In genomic region chr1:173476664-173477285, GRCh38 we compare ENCODE assay signal across 8 cellular contexts. TPM values are rescaled to one million over a fixed set of nuclear protein-coding genes. Genes with fewer than 3 reads are reported as not detected.
A peak's percentile ranks its signal among the peaks of the same experiment; 100 is the strongest.
DNase-seq lines count a peak whose midpoint lies in the region; ATAC-seq and TF ChIP-seq lines count a peak whose summit lies in the region.

No MANE protein-coding gene starts in this region.

- POLR2A ChIA-PET in CD8-positive, alpha-beta T cell (lab: Charles Lee): interaction anchor here (0.6 to 3.6 kb wide), 13 partner anchors 9 to 545 kb away, joined by 3 to 37 read pairs (median 5); partner anchors contain the start of genes GAS5, KLHL20, RC3H1 and ZBTB37
- POLR2A ChIA-PET in activated CD4-positive, alpha-beta memory T cell treated with anti-CD3 and anti-CD28 coated beads for 36 hours (lab: Charles Lee): interaction anchor here (0.7 to 2.7 kb wide), 6 partner anchors 22 to 944 kb away, joined by 3 to 15 read pairs (median 6); partner anchors contain the start of genes CENPL, DARS2, GAS5 and KLHL20

- H3K27ac Mint-ChIP-seq in CD8-positive, alpha-beta T cell: peak overlapping the region; percentile 95
- H3K27ac Mint-ChIP-seq in activated CD4-positive, alpha-beta memory T cell treated with anti-CD3 and anti-CD28 coated beads for 36 hours: peak overlapping the region; percentile 90

- H3K36me3 Mint-ChIP-seq in CD8-positive, alpha-beta T cell: peaks cover 50% of the 10 kb centered on the region
- H3K36me3 Mint-ChIP-seq in activated CD4-positive, alpha-beta memory T cell treated with anti-CD3 and anti-CD28 coated beads for 36 hours: peaks cover 23% of the 10 kb centered on the region

- H3K27ac ChIP-seq in CD8-positive, alpha-beta T cell (ENCODE audit: low read depth, low read length): peak overlapping the region; percentile 91
- peak overlapping the region; percentile 83 to 85 for H3K27ac ChIP-seq in lung (ENCODE audit: low read depth in 1 of 2, low read length in 1 of 2)

- H3K27me3 Mint-ChIP-seq in CD8-positive, alpha-beta T cell (ENCODE audit: low read depth): no peaks in the 10 kb centered on the region
- H3K27me3 Mint-ChIP-seq in activated CD4-positive, alpha-beta memory T cell treated with anti-CD3 and anti-CD28 coated beads for 36 hours: no peaks in the 10 kb centered on the region

- DNase-seq in CD8-positive, alpha-beta T cell: peak; percentile 51 to 91 (median 69)
- DNase-seq in NCI-H82 (lab: John Stamatoyannopoulos, UW): peak; percentile 99
- peak; percentile 90 for DNase-seq in activated CD4-positive, alpha-beta memory T cell treated with anti-CD3 and anti-CD28 coated beads for 36 hours
- peak; percentile 93 for DNase-seq in ecto neural progenitor cell (ENCODE audit: low spot score)
- DNase-seq in lung (ENCODE audit: low spot score): peak; percentile 88
- DNase-seq in stimulated activated CD4-positive, alpha-beta T cell treated with anti-CD3 and anti-CD28 coated beads, TNF-alpha, amount 100 ng/mL, for 4 hours (ENCODE audit: low read depth in 3 of 3): peak in 2 of 3 experiments; percentile 40 to 77

- H3K4me1 Mint-ChIP-seq in CD8-positive, alpha-beta T cell (ENCODE audit: low read depth): peaks cover 75% of the 10 kb centered on the region
- H3K4me1 Mint-ChIP-seq in activated CD4-positive, alpha-beta memory T cell treated with anti-CD3 and anti-CD28 coated beads for 36 hours (ENCODE audit: low read depth): peaks cover 53% of the 10 kb centered on the region

- H3K9me3 ChIP-seq in CD8-positive, alpha-beta T cell (ENCODE audit: low read length): no peaks in the 10 kb centered on the region
- no peaks in the 10 kb centered on the region for H3K9me3 ChIP-seq in lung (ENCODE audit: control insufficient read depth in 2 of 2, insufficient read depth in 1 of 2, low read length in 1 of 2)

- no peaks in the 10 kb centered on the region for H3K27me3 ChIP-seq in CD8-positive, alpha-beta T cell (ENCODE audit: insufficient read depth, low read length)
- H3K27me3 ChIP-seq in lung (ENCODE audit: control insufficient read depth, insufficient read depth): no peaks in the 10 kb centered on the region

- CTCF ChIA-PET in CD8-positive, alpha-beta T cell (lab: Charles Lee): interaction anchor here (0.6 to 5.1 kb wide), 3 partner anchors 47 to 735 kb away, joined by 3 to 47 read pairs (median 8); partner anchors contain the start of gene DARS2
- CTCF ChIA-PET in activated CD4-positive, alpha-beta memory T cell treated with anti-CD3 and anti-CD28 coated beads for 36 hours (lab: Charles Lee): interaction anchor here (0.9 to 7.4 kb wide), 5 partner anchors 46 to 735 kb away, joined by 3 to 60 read pairs (median 8); partner anchors contain the start of genes CENPL, DARS2 and KLHL20

- H3K36me3 ChIP-seq in CD8-positive, alpha-beta T cell (ENCODE audit: insufficient read depth, low read length): peaks cover 2% of the 10 kb centered on the region
- H3K36me3 ChIP-seq in lung (ENCODE audit: control insufficient read depth in 2 of 2, insufficient read depth in 2 of 2, low read length in 2 of 2): peaks cover 6 to 9% of the 10 kb centered on the region in 2 donors

- H3K9me3 Mint-ChIP-seq in CD8-positive, alpha-beta T cell: no peaks in the 10 kb centered on the region
- peaks cover 5% of the 10 kb centered on the region for H3K9me3 Mint-ChIP-seq in activated CD4-positive, alpha-beta memory T cell treated with anti-CD3 and anti-CD28 coated beads for 36 hours

- 1% methylated on average over 36 to 62 of the region's 62 CpGs for WGBS in lung, 2 donors

- peak; percentile 76 for ATAC-seq in CD8-positive, alpha-beta T cell
- peak; percentile 96 for ATAC-seq in GM19455 (IDR thresholded peaks at IDR 0.05; ENCODE audit: unreplicated experiment)
- ATAC-seq in HG03575 (IDR thresholded peaks at IDR 0.05; ENCODE audit: extremely low read depth, insufficient number of reproducible peaks, low FRiP score, unreplicated experiment): peak; percentile 62
- ATAC-seq in lung (ENCODE audit: insufficient read depth, low FRiP score): peak; percentile 79

- H3K4me3 ChIP-seq in CD8-positive, alpha-beta T cell (ENCODE audit: low read depth, low read length): peak overlapping the region; percentile 83
- peak overlapping the region; percentile 41 for H3K4me3 ChIP-seq in lung

- TF ChIP-seq CTCF in CD8-positive, alpha-beta T cell (IDR thresholded peaks at IDR 0.05): no peak
- no peak for TF ChIP-seq CTCF in lung (IDR thresholded peaks at IDR 0.05; ENCODE audit: control extremely low read depth, extremely low read depth)

- intact Hi-C loops in CD8-positive, alpha-beta T cell (cut with DNase I, micrococcal nuclease): loop anchor here (1.0 to 10.0 kb wide), 14 partner anchors 45 to 1738 kb away; partner anchors contain the start of genes CENPL (in 2 of the 2), DARS2 (in 2 of the 2), RABGAP1L (in 2 of the 2) and RC3H1 (in 2 of the 2)
- intact Hi-C loops in activated CD4-positive, alpha-beta memory T cell treated with anti-CD3 and anti-CD28 coated beads for 36 hours (cut with micrococcal nuclease): loop anchor here (1.0 to 10.0 kb wide), 6 partner anchors 45 to 1518 kb away; partner anchors contain the start of genes CACYBP, CENPL, DARS2 and KLHL20

- H3K4me1 ChIP-seq in CD8-positive, alpha-beta T cell (ENCODE audit: insufficient read depth, low read length): peaks cover 54% of the 10 kb centered on the region
- peaks cover 2 to 15% of the 10 kb centered on the region in 2 donors for H3K4me1 ChIP-seq in lung (ENCODE audit: control insufficient read depth in 2 of 2, insufficient read depth in 2 of 2, low read length in 2 of 2)

- H3K4me3 Mint-ChIP-seq in CD8-positive, alpha-beta T cell: peak overlapping the region; percentile 93
- peak overlapping the region; percentile 84 for H3K4me3 Mint-ChIP-seq in activated CD4-positive, alpha-beta memory T cell treated with anti-CD3 and anti-CD28 coated beads for 36 hours

RNA-seq across cellular contexts. Expression of gene PRDX6, which starts 0.4 kb away (rescaled TPM):
- total RNA-seq in CD8-positive, alpha-beta T cell: 100 to 1,000 TPM; 146 to 147 TPM
- total RNA-seq in activated CD4-positive, alpha-beta memory T cell treated with anti-CD3 and anti-CD28 coated beads for 36 hours: 100 to 1,000 TPM; 129 to 136 TPM
- 100 to 1,000 TPM; 170 to 273 TPM for total RNA-seq in lung
- polyA plus RNA-seq in lung: 100 to 1,000 TPM; 219 to 347 TPM

Comparison
In these comparisons a context has a peak if more than half of its experiments do, and no peak if none do; other contexts are left out.
1. Peak in every context shown above with its lines: DNase-seq, ATAC-seq, H3K4me3 ChIP-seq and H3K27ac ChIP-seq.